ENCODE assay signal across 8 cellular contexts in genomic region chr16:86566601-86566965, GRCh38. TPM values are rescaled to one million over a fixed set of nuclear protein-coding genes. Genes with fewer than 3 reads are reported as not detected.
DNase-seq lines count a peak whose midpoint lies in the region; ATAC-seq, FAIRE-seq and TF ChIP-seq lines count a peak whose summit lies in the region.

FOXC2 (plus strand) TSS chr16:86566829; CDS start chr16:86567336, 507 bp downstream.

- no TSS peak for BruUV-seq in IMR-90 (replicated peaks; lab: Mats Ljungman, UMichigan)

- H4K5ac ChIP-seq in IMR-90 (ENCODE audit: low read depth, low read length): no peak within 1 kb of the TSS

- peak within 1 kb of the TSS; percentile 90 for H3K23ac ChIP-seq in IMR-90 (ENCODE audit: low read depth, low read length)

- H3K4me3 ChIP-seq in A549: peak within 1 kb of the TSS; percentile 35
- peak within 1 kb of the TSS; percentile 98 for H3K4me3 ChIP-seq in IMR-90 (ENCODE audit: insufficient read depth, low read depth, low read length)

- in situ Hi-C loops in IMR-90 (cut with MboI; ENCODE audit: low sequenced_read_pairs): loop anchor here (5.0 kb wide), 1 partner anchor 496 kb away; no protein-coding TSS in a partner anchor

- peak; percentile 32 to 51; a peak in 2 of 6 replicates for ATAC-seq in A549
- peak; percentile 71 for ATAC-seq in IMR-90 (ENCODE audit: low read depth)
- ATAC-seq in HG02642 (IDR thresholded peaks at IDR 0.05; ENCODE audit: poor library complexity, unreplicated experiment): no peak

- TF ChIP-seq RAD21 in A549 (conservative IDR thresholded peaks at IDR 0.05 in 1 of 2, IDR thresholded peaks at IDR 0.05 in 1 of 2) (no peak), IMR-90 (IDR thresholded peaks at IDR 0.05; ENCODE audit: low read length) (no peak)

- WGBS in A549 (ENCODE audit: missing lambda C conversion rate): 63% methylated on average over 29 of the region's 30 CpGs
- WGBS in IMR-90 (ENCODE audit: extremely low coverage in 2 of 2, insufficient read length in 1 of 2), 2 experiments: 0% methylated on average over 18 of the region's 30 CpGs; no CpG with 5 or more reads in 1 of the 2 experiments

- dilution Hi-C loops in IMR-90 (cut with HindIII; ENCODE audit: low sequenced_read_pairs, unreplicated experiment): no loop called here

- H2AK5ac ChIP-seq in IMR-90 (ENCODE audit: low read depth, low read length): peak within 1 kb of the TSS; percentile 40

- H3K9me3 ChIP-seq in A549 (no peaks in the 10 kb centered on the region), IMR-90 (ENCODE audit: control insufficient read depth, insufficient read depth, low read length) (no peaks in the 10 kb centered on the region)

- peak within 1 kb of the TSS; percentile 65 for H3K4ac ChIP-seq in IMR-90 (ENCODE audit: low read depth, low read length)

- POLR2A ChIA-PET in A549 (lab: Yijun Ruan, JAX) (no interaction called here), IMR-90 (lab: Charles Lee; ENCODE audit: unreplicated experiment) (interaction anchor here (0.6 kb wide), 1 partner anchor 11 kb away, joined by 3 read pairs; no protein-coding TSS in a partner anchor)

- peak within 1 kb of the TSS; percentile 45; the same call in 1 of the 2 replicates for H4K91ac ChIP-seq in IMR-90 (ENCODE audit: insufficient read depth, low read depth, low read length)

- H2AFZ ChIP-seq in IMR-90 (replicated peaks; ENCODE audit: low read length, poor library complexity): peak within 1 kb of the TSS; percentile 88

- no peaks in the 10 kb centered on the region for H3K9me3 Mint-ChIP-seq in activated naive CD4-positive, alpha-beta T cell treated with anti-CD3 and anti-CD28 coated beads, Interleukin-2, amount 50 U/mL, for 24 hours
- H3K9me3 Mint-ChIP-seq in glutamatergic neuron (ENCODE audit: unreplicated experiment): peaks cover 6% of the 10 kb centered on the region

- peak within 1 kb of the TSS; percentile 87 for H2BK5ac ChIP-seq in IMR-90 (ENCODE audit: low read depth, low read length, poor library complexity, severe bottlenecking)

- H3K79me1 ChIP-seq in IMR-90 (ENCODE audit: low read depth in 1 of 2, low read length in 2 of 2): peaks cover 0 to 16% of the 10 kb centered on the region in 2 experiments; a peak in 3 of 4 replicates

- H4K20me1 ChIP-seq in IMR-90 (ENCODE audit: insufficient read depth, low read length): 0 out of 2 replicates have a peak, but pooled peaks cover 2% of the 10 kb centered on the region

- H3K56ac ChIP-seq in IMR-90 (ENCODE audit: extremely low read depth, insufficient read depth, low read length): peak within 1 kb of the TSS; percentile 51; the same call in 1 of the 2 replicates

- peak within 1 kb of the TSS; percentile 80 for H2AK9ac ChIP-seq in IMR-90 (replicated peaks; ENCODE audit: low read depth, low read length, poor library complexity)

- DNase-seq in A549 (ENCODE audit: low read depth in 1 of 2, low spot score in 1 of 2) (peak; percentile 49 to 75), IMR-90 (peak; percentile 94), glutamatergic neuron (peak; percentile 71), pulmonary artery endothelial cell (ENCODE audit: low read depth, low spot score) (peak; percentile 88), COR-L47 (lab: John Stamatoyannopoulos, UW) (no peak), NCI-H774 (lab: John Stamatoyannopoulos, UW) (no peak)

- H3K18ac ChIP-seq in IMR-90 (ENCODE audit: low read depth, low read length): no peak within 1 kb of the TSS

- peaks cover 2% of the 10 kb centered on the region; the same call in 1 of the 2 replicates for H3K9me1 ChIP-seq in IMR-90 (ENCODE audit: insufficient read depth, low read length)

- peak within 1 kb of the TSS; percentile 62; the same call in 1 of the 2 replicates for H3K14ac ChIP-seq in IMR-90 (replicated peaks; ENCODE audit: low read depth, low read length)

- H2BK120ac ChIP-seq in IMR-90 (ENCODE audit: low read depth, low read length): peak within 1 kb of the TSS; percentile 70

- H3K27me3 ChIP-seq in IMR-90 (ENCODE audit: control insufficient read depth, insufficient read depth, low read length): no peaks in the 10 kb centered on the region

- H3K27ac ChIP-seq in A549: peak within 1 kb of the TSS; percentile 53 to 79; a peak in 5 of 6 replicates
- peak within 1 kb of the TSS; percentile 45 for H3K27ac ChIP-seq in IMR-90 (ENCODE audit: insufficient read depth, low read length)

- H3K36me3 Mint-ChIP-seq in activated naive CD4-positive, alpha-beta T cell treated with anti-CD3 and anti-CD28 coated beads, Interleukin-2, amount 50 U/mL, for 24 hours: no peaks in the 10 kb centered on the region
- no peaks in the 10 kb centered on the region for H3K36me3 Mint-ChIP-seq in glutamatergic neuron (ENCODE audit: unreplicated experiment)

- peak within 1 kb of the TSS; percentile 51 for H3K4me2 ChIP-seq in A549
- H3K4me2 ChIP-seq in IMR-90 (ENCODE audit: low read depth, low read length): peak within 1 kb of the TSS; percentile 62

- CTCF ChIA-PET in A549 (lab: Yijun Ruan, JAX) (interaction anchor here (2.0 kb wide), 1 partner anchor 496 kb away, joined by 11 read pairs; no protein-coding TSS in a partner anchor), IMR-90 (lab: Yijun Ruan, JAX) (interaction anchor here (1.5 kb wide), 1 partner anchor 496 kb away, joined by 4 read pairs; no protein-coding TSS in a partner anchor)

- intact Hi-C loops in IMR-90 (cut with micrococcal nuclease): loop anchor here (10.0 kb wide), 1 partner anchor 1068 kb away; no protein-coding TSS in a partner anchor

- H3K4me1 Mint-ChIP-seq in activated naive CD4-positive, alpha-beta T cell treated with anti-CD3 and anti-CD28 coated beads, Interleukin-2, amount 50 U/mL, for 24 hours: peaks cover 30% of the 10 kb centered on the region
- peaks cover 7% of the 10 kb centered on the region for H3K4me1 Mint-ChIP-seq in glutamatergic neuron (ENCODE audit: low read depth, unreplicated experiment)

- peak within 1 kb of the TSS; percentile 70 for H3K9ac ChIP-seq in IMR-90 (ENCODE audit: low read depth, low read length)

- TF ChIP-seq POLR2A in A549 (IDR thresholded peaks at IDR 0.05; ENCODE audit: low read length) (no peak), IMR-90 (IDR thresholded peaks at IDR 0.05; ENCODE audit: low read depth, low read length) (peak; percentile 49; the same call in 1 of the 2 replicates)

- H3K27me3 Mint-ChIP-seq in activated naive CD4-positive, alpha-beta T cell treated with anti-CD3 and anti-CD28 coated beads, Interleukin-2, amount 50 U/mL, for 24 hours: peaks cover 42% of the 10 kb centered on the region
- H3K27me3 Mint-ChIP-seq in glutamatergic neuron (ENCODE audit: unreplicated experiment): peaks cover 26% of the 10 kb centered on the region

- H3K36me3 ChIP-seq in IMR-90 (ENCODE audit: control insufficient read depth, insufficient read depth, low read length): no peaks in the 10 kb centered on the region

- FAIRE-seq in A549 (lab: Jason Lieb, UNC): no peak

- no peak within 1 kb of the TSS; the same call in 1 of the 2 replicates for H2BK20ac ChIP-seq in IMR-90 (ENCODE audit: low read depth, low read length)

- peaks cover 9% of the 10 kb centered on the region; the same call in 1 of the 3 replicates for H3K4me1 ChIP-seq in A549
- H3K4me1 ChIP-seq in IMR-90 (ENCODE audit: control insufficient read depth, insufficient read depth, low read length): peaks cover 6% of the 10 kb centered on the region

- H3K4me3 Mint-ChIP-seq in activated naive CD4-positive, alpha-beta T cell treated with anti-CD3 and anti-CD28 coated beads, Interleukin-2, amount 50 U/mL, for 24 hours: peak within 1 kb of the TSS; percentile 54
- no peak within 1 kb of the TSS for H3K4me3 Mint-ChIP-seq in glutamatergic neuron (ENCODE audit: unreplicated experiment)

- TF ChIP-seq EP300 in A549 (IDR thresholded peaks at IDR 0.05): no peak

- H3K27ac Mint-ChIP-seq in activated naive CD4-positive, alpha-beta T cell treated with anti-CD3 and anti-CD28 coated beads, Interleukin-2, amount 50 U/mL, for 24 hours: peak within 1 kb of the TSS; percentile 62
- no peak within 1 kb of the TSS for H3K27ac Mint-ChIP-seq in glutamatergic neuron (ENCODE audit: unreplicated experiment)

- peak within 1 kb of the TSS; percentile 58; the same call in 2 of the 3 replicates for H2BK15ac ChIP-seq in IMR-90 (ENCODE audit: low read depth, low read length)

- TF ChIP-seq CTCF in A549 (IDR thresholded peaks at IDR 0.05): no peak
- no peak for TF ChIP-seq CTCF in IMR-90 (conservative IDR thresholded peaks at IDR 0.05; ENCODE audit: low read depth, low read length)
- TF ChIP-seq CTCF in glutamatergic neuron (IDR thresholded peaks at IDR 0.05; ENCODE audit: partially characterized antibody, unreplicated experiment): no peak

- peak within 1 kb of the TSS in 1 of 2 experiments; percentile 42; a peak in 1 of 4 replicates for H4K8ac ChIP-seq in IMR-90 (ENCODE audit: low read depth in 2 of 2, low read length in 2 of 2)

TF ChIP-seq in A549, 52 proteins besides CTCF, POLR2A, EP300 and RAD21 (continues in another document):
- TF ChIP-seq CBX8 (IDR thresholded peaks at IDR 0.05): no peak
- TF ChIP-seq KDM5A (IDR thresholded peaks at IDR 0.05): no peak
- TF ChIP-seq FOXS1 (CRISPR knock-in tag; IDR thresholded peaks at IDR 0.05): no peak

TF ChIP-seq in IMR-90, 13 proteins besides CTCF, POLR2A, EP300 and RAD21:
- peak; percentile 16; the same call in 1 of the 2 replicates for TF ChIP-seq SMC3 (IDR thresholded peaks at IDR 0.05; ENCODE audit: low read depth, low read length)
- no peak for TF ChIP-seq MAZ (IDR thresholded peaks at IDR 0.05; ENCODE audit: borderline replicate concordance, low read depth, low read length)
- TF ChIP-seq FOS (IDR thresholded peaks at IDR 0.05; ENCODE audit: low read depth, low read length): peak; percentile 7; the same call in 1 of the 2 replicates
TF ChIP-seq in IMR-90: peak in this region for 2.

RNA-seq across cellular contexts. Expression of gene FOXC2, which starts in this region (rescaled TPM):
- polyA plus RNA-seq in A549 (2011; rRNA removed) (0.06 and 0.09 TPM in 2 replicates), A549 (2017; fragmentation: RNase III; extraction: RNeasy Plus Mini Kit Qiagen cat#74134 plus additional on column Dnase treatment) (0.28 to 0.46 TPM (median 0.42 TPM) in 3 replicates), IMR-90 (2012; rRNA removed) (6.4 and 9.2 TPM in 2 replicates)
- 0.32 and 0.36 TPM in 2 replicates for polyA plus RNA-seq in A549 (2012; cell fraction: cytosol; rRNA removed)
- polyA plus RNA-seq in A549 (2012; cell fraction: nucleus; rRNA removed): 0.54 and 0.61 TPM in 2 replicates
- polyA minus RNA-seq in A549 (2011; rRNA and poly(A)+ RNA removed): 0.08 and 0.19 TPM in 2 replicates
- total RNA-seq in IMR-90 (2012; rRNA removed) (0.90 and 1.1 TPM in 2 replicates), glutamatergic neuron (ENCODE audit: unreplicated experiment) (not detected), pulmonary artery endothelial cell (2.1 and 2.3 TPM in 2 replicates)
- 5.5 and 8.7 TPM in 2 replicates for polyA plus RNA-seq in IMR-90 (2012; cell fraction: cytosol; rRNA removed)
- polyA plus RNA-seq in IMR-90 (2012; cell fraction: nucleus; rRNA removed; ENCODE audit: low replicate concordance): 4.3 and 7.4 TPM in 2 replicates

Comparison
In these comparisons a context has a peak if more than half of its experiments do, and no peak if none do; other contexts are left out.
1. Peak in DNase-seq, ATAC-seq, H3K4me3 ChIP-seq, H3K27ac ChIP-seq and H3K4me2 ChIP-seq in A549; RNA of the gene not detected or under 1 TPM.
2. Peak in DNase-seq in glutamatergic neuron; RNA of the gene not detected or under 1 TPM.
3. DNase-seq: peak in IMR-90 (single experiment) and pulmonary artery endothelial cell (single experiment); none in COR-L47 (single experiment) and NCI-H774 (single experiment).